Comparison of ENCODE assay signal across 23 cellular contexts in the genomic region with DNA sequence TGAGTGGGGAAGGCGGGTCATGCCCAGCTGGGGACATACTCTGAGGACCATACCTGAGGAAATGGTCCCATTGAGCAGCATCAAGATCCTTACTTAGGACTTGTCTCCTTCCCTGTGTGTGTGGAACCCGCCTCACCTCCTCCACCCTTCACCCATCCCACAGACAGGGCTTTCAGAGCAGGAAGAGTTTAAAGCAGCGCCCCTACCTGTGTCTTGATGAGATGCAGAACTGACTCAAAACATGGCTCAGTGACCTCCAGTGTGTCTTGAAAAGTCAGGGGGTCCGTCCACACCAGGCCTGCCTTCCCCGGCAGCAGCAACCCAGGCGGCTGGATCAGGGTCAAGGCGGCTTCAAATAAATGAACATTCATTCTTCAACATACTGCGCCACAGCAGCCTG. TPM values are rescaled to one million over a fixed set of nuclear protein-coding genes. Genes with fewer than 3 reads are reported as not detected.
"Had no signal": no experiment of that assay in that cellular context is flagged by ENCODE, and none has a peak within 500 bp of the region (broad histone marks: within the 10 kb centered on the region; RNA-seq: fewer than 3 reads in every experiment).

No MANE protein-coding gene starts in this region.

- H3K4me1 ChIP-seq: breast epithelium, SJSA1 had no signal

- H3K9me3 ChIP-seq: breast epithelium, SJSA1 had no signal

- H2AFZ ChIP-seq: PC-9 had no signal

- H3K4me2 ChIP-seq: PC-9 had no signal

- H3K27me3 ChIP-seq: breast epithelium, SJSA1 had no signal

- H3K36me3 ChIP-seq: breast epithelium had no signal

- H3K27ac ChIP-seq: breast epithelium, PC-9, SJSA1 had no signal

- DNase-seq: activated CD4-positive, alpha-beta T cell treated with anti-CD3 and anti-CD28 coated beads for 48 hours; activated CD4-positive, alpha-beta T cell treated with anti-CD3 and anti-CD28 coated beads, Interleukin-2, amount 50 U/mL, for 4 hours; activated CD4-positive, CD25-positive, alpha-beta regulatory T cell treated with anti-CD3 and anti-CD28 coated beads, Interleukin-2, amount 50 U/mL, for 72 hours; activated CD8-positive, alpha-beta memory T cell treated with anti-CD3 and anti-CD28 coated beads, Interleukin-2, amount 50 U/mL, for 48 hours; activated CD8-positive, alpha-beta T cell treated with anti-CD3 and anti-CD28 coated beads, Interleukin-2, amount 10 ng/mL, durations not matched to agents 7 days and 5 days; activated effector memory CD4-positive, alpha-beta T cell treated with Interleukin-2 at 50 U/mL for 16 hours; activated naive CD4-positive, alpha-beta T cell; activated T-cell treated with anti-CD3 and anti-CD28 coated beads, Interleukin-2, amount 50 U/mL, for 24 hours; aorta; Karpas-422; MM.1S; NCI-H1105 treated with DMSO at 0.1 percent for 48 hours; NCI-H1436 treated with DMSO at 0.1 percent for 48 hours; NCI-H187; NCI-H2081; NCI-H446; NCI-H524; PC-9; SW 1271 had no signal

- H3K4me3 ChIP-seq: breast epithelium, PC-9, SJSA1 had no signal

- ATAC-seq: activated CD8-positive, alpha-beta T cell treated with anti-CD3 and anti-CD28 coated beads, Interleukin-2, amount 10 ng/mL, durations not matched to agents 7 days and 5 days; SK-N-SH treated with all-trans-retinoic acid at 6 μM for 48 hours had no signal

RNA-seq across cellular contexts. Expression of a gene that starts 38.4 kb away (rescaled TPM):
- total RNA-seq: breast epithelium, PC-9, RPMI7951, SJSA1 had no signal
